1 cellular context compared by ENCODE assay signal in genomic region chr19:57769345-57770131, GRCh38.
TF ChIP-seq lines count a peak whose summit lies in the region.

ZNF586 (plus strand) TSS chr19:57769676; CDS start chr19:57769843, 167 bp downstream.

TF ChIP-seq in GM12878, 131 proteins besides CTCF, POLR2A, EP300 and RAD21 (continued from another document and continues in another):
- peak; percentile 51; the same call in 1 of the 2 replicates for TF ChIP-seq MLLT1 (IDR thresholded peaks at IDR 0.05)
- TF ChIP-seq NKRF (conservative IDR thresholded peaks at IDR 0.05), result peak; percentile 41; the same call in 1 of the 2 replicates
- peak; percentile 59; the same call in 1 of the 2 replicates for TF ChIP-seq TAF1 (IDR thresholded peaks at IDR 0.05; ENCODE audit: borderline replicate concordance, low read depth, low read length)
- peak; percentile 86 for TF ChIP-seq ELK1 (IDR thresholded peaks at IDR 0.05; ENCODE audit: low read depth, low read length)
- TF ChIP-seq IKZF1 (conservative IDR thresholded peaks at IDR 0.05), result peak; percentile 92
- TF ChIP-seq IRF5 (IDR thresholded peaks at IDR 0.05; ENCODE audit: borderline replicate concordance), result no peak
- TF ChIP-seq FOXM1 (IDR thresholded peaks at IDR 0.05; ENCODE audit: low read depth, low read length), result no peak
- no peak for TF ChIP-seq IRF4 (IDR thresholded peaks at IDR 0.05; ENCODE audit: low read depth, low read length)
- TF ChIP-seq ZBTB33 (IDR thresholded peaks at IDR 0.05), result no peak
- no peak for TF ChIP-seq MTA3 (IDR thresholded peaks at IDR 0.05; ENCODE audit: borderline replicate concordance, low read length)
- TF ChIP-seq BCL11A (IDR thresholded peaks at IDR 0.05; ENCODE audit: low read depth, low read length), result no peak
- peak; percentile 51; the same call in 1 of the 2 replicates for TF ChIP-seq SMAD5 (IDR thresholded peaks at IDR 0.05; ENCODE audit: low read depth)
- peak; percentile 90 for TF ChIP-seq POLR2AphosphoS5 (IDR thresholded peaks at IDR 0.05; ENCODE audit: low read length)
- TF ChIP-seq FOXK2 (IDR thresholded peaks at IDR 0.05), result no peak
- no peak for TF ChIP-seq PML (IDR thresholded peaks at IDR 0.05; ENCODE audit: low read length)
- TF ChIP-seq RUNX3 (IDR thresholded peaks at IDR 0.05; ENCODE audit: low read length), result no peak; the same call in 1 of the 2 replicates
- TF ChIP-seq IRF3 (IDR thresholded peaks at IDR 0.05), result peak; percentile 66; the same call in 1 of the 2 replicates
- TF ChIP-seq SMAD1 (IDR thresholded peaks at IDR 0.05; ENCODE audit: low read depth, partially characterized antibody), result no peak
- no peak for TF ChIP-seq RBBP5 (conservative IDR thresholded peaks at IDR 0.05)
- TF ChIP-seq TARDBP (IDR thresholded peaks at IDR 0.05; ENCODE audit: borderline replicate concordance), result peak; percentile 33; the same call in 1 of the 2 replicates
- TF ChIP-seq MAX (IDR thresholded peaks at IDR 0.05; ENCODE audit: low read depth, low read length), result peak; percentile 49; the same call in 1 of the 2 replicates
- no peak for TF ChIP-seq ZNF592 (IDR thresholded peaks at IDR 0.05)
- no peak for TF ChIP-seq BCLAF1 (IDR thresholded peaks at IDR 0.05)
- TF ChIP-seq ASH2L (IDR thresholded peaks at IDR 0.05; ENCODE audit: borderline replicate concordance, low read depth), result no peak
- no peak for TF ChIP-seq IKZF2 (IDR thresholded peaks at IDR 0.05)
- no peak for TF ChIP-seq USF2 (IDR thresholded peaks at IDR 0.05; ENCODE audit: borderline replicate concordance, low read depth, low read length)
- TF ChIP-seq CHD2 (IDR thresholded peaks at IDR 0.05; ENCODE audit: borderline replicate concordance, low read depth, low read length), result peak; percentile 88
- TF ChIP-seq RFX5 (IDR thresholded peaks at IDR 0.05; ENCODE audit: low read depth, low read length), result peak; percentile 37; the same call in 1 of the 2 replicates
- TF ChIP-seq PKNOX1 (IDR thresholded peaks at IDR 0.05), result peak; percentile 74
- TF ChIP-seq NR2C2 (IDR thresholded peaks at IDR 0.05; ENCODE audit: borderline replicate concordance, control insufficient read depth, insufficient read length, low read depth), result no peak
- TF ChIP-seq CBX5 (IDR thresholded peaks at IDR 0.05; ENCODE audit: low read depth), result no peak
- TF ChIP-seq SKIL (IDR thresholded peaks at IDR 0.05; ENCODE audit: low read depth, poor library complexity, severe bottlenecking), result no peak
- TF ChIP-seq SIN3A (IDR thresholded peaks at IDR 0.05; ENCODE audit: low read depth, low read length), result peak; percentile 60; the same call in 1 of the 2 replicates
